ENCODE assay signal across 8 cellular contexts in the genomic region with DNA sequence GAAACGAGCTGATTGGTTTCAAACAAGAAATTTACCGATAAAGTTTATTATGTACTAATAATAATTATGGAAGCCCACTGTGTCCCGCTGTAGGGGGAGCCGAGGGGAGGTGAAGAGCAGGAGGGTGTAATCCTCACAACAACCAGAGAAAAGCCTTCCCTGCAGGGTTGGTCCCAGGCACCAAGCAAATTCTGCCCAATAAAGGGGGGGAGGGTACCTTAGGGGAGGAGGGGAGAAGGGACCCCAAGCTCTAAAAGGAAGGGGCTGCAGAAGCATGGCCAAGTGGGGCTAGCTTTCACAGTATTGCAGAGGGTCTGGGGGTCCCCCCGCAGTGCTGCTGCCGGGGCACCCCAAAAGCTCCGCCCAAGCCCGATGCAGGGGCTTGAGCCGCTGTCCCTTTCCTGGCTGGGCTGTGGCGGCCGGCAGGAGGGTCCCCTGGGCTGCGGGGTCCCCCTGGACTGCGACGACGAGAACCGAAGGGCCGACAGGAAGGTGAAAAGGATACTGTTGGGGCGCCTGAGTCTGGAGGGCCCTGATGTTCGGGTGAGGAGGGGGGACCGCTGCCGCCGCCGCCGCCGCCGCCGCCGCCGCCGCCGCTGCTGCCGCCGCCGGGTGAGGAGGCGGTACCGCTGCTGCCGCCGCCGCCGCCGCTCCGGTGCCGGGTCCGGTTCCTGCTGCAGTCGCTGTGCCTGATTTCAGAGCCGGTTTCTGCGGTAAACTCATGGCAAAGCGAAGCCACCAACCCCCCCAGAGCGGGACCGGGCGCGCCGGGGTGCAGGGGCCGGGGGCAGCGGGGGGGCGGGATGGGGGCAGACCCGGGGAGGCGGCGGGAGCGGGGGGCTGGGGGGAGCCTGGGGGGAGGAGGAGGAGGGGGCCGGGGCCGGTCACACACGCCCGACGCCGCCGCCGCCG. TPM values are rescaled to one million over a fixed set of nuclear protein-coding genes. Genes with fewer than 3 reads are reported as not detected.
DNase-seq lines count a peak whose midpoint lies in the region; ATAC-seq and TF ChIP-seq lines count a peak whose summit lies in the region.

No MANE protein-coding gene starts in this region.

- no peaks in the 10 kb centered on the region for H3F3A ChIP-seq in OCI-LY1 (ENCODE audit: insufficient read depth, low read length)

- TF ChIP-seq CTCF in GM12865 (IDR thresholded peaks at IDR 0.05; ENCODE audit: insufficient read depth, low read depth, low read length, missing control alignments) (no peak), OCI-LY1 (IDR thresholded peaks at IDR 0.05; ENCODE audit: low read length) (no peak), osteocyte (IDR thresholded peaks at IDR 0.05) (no peak)

- H3K9me3 Mint-ChIP-seq in osteocyte (ENCODE audit: unreplicated experiment) = no peaks in the 10 kb centered on the region

- H3K9me2 ChIP-seq in OCI-LY1 (ENCODE audit: low read depth, low read length) = no peaks in the 10 kb centered on the region

- DNase-seq in GM12865 (ENCODE audit: low read depth) (peak; percentile 41), globus pallidus (ENCODE audit: low spot score) (peak; percentile 62), osteocyte (ENCODE audit: extremely low spot score, unreplicated experiment) (no peak), GM19240 (ENCODE audit: insufficient read length, low spot score) (no peak)
- DNase-seq in activated effector memory CD4-positive, alpha-beta T cell treated with anti-CD3 and anti-CD28 coated beads, Interleukin-2, amount 50 U/mL, for 16 hours = peak; percentile 83

- peaks cover 32% of the 10 kb centered on the region for H3K4me1 Mint-ChIP-seq in osteocyte (ENCODE audit: unreplicated experiment)

- peak overlapping the region; percentile 78 for H3K4me3 Mint-ChIP-seq in osteocyte (ENCODE audit: unreplicated experiment)

- H3K27me3 Mint-ChIP-seq in osteocyte (ENCODE audit: unreplicated experiment) = no peaks in the 10 kb centered on the region

- no peaks in the 10 kb centered on the region for H4K20me1 ChIP-seq in OCI-LY1 (ENCODE audit: insufficient read depth, low read length)

- H3K4me3 ChIP-seq in GM12865 (ENCODE audit: low read depth, low read length) (peak overlapping the region; percentile 100), OCI-LY1 (ENCODE audit: low read depth, low read length, poor library complexity, severe bottlenecking) (peak overlapping the region; percentile 96)

- H2AFZ ChIP-seq in OCI-LY1 (ENCODE audit: low read length) = no peak overlapping the region

- H3K27me3 ChIP-seq in OCI-LY1 (ENCODE audit: insufficient read depth, low read length) = no peaks in the 10 kb centered on the region

- peak overlapping the region; percentile 86 for H3K27ac Mint-ChIP-seq in osteocyte (ENCODE audit: unreplicated experiment)

- peaks cover 40% of the 10 kb centered on the region for H3K79me2 ChIP-seq in OCI-LY1 (ENCODE audit: insufficient read depth, low read length)

- peak overlapping the region; percentile 95 for H3K4me2 ChIP-seq in OCI-LY1 (ENCODE audit: low read length)

- H3K4me1 ChIP-seq in OCI-LY1 (ENCODE audit: insufficient read depth, low read length, severe bottlenecking) = peaks cover 34% of the 10 kb centered on the region

- H3K27ac ChIP-seq in OCI-LY1 (ENCODE audit: low read depth, low read length, poor library complexity, severe bottlenecking) = peak overlapping the region; percentile 46

- H3K9me3 ChIP-seq in OCI-LY1 (ENCODE audit: low read length) = no peaks in the 10 kb centered on the region

- peaks cover 1% of the 10 kb centered on the region for H3K36me3 Mint-ChIP-seq in osteocyte (ENCODE audit: unreplicated experiment)

- H3K36me3 ChIP-seq in OCI-LY1 (ENCODE audit: insufficient read depth, low read length) = no peaks in the 10 kb centered on the region

- ATAC-seq in HG02798 (IDR thresholded peaks at IDR 0.05; ENCODE audit: poor library complexity, unreplicated experiment) = peak; percentile 13
- ATAC-seq in GM21619 (IDR thresholded peaks at IDR 0.05; ENCODE audit: unreplicated experiment) = no peak

- peak overlapping the region; percentile 87 for H3K9ac ChIP-seq in OCI-LY1 (ENCODE audit: low read length)

RNA-seq across cellular contexts. Expression of a gene that starts 0.8 kb away (rescaled TPM):
- 81.9 and 83.9 TPM in 2 replicates for total RNA-seq in osteocyte

Comparison
In these comparisons a context has a peak if more than half of its experiments do, and no peak if none do; other contexts are left out.
1. DNase-seq: peak in GM12865 (single experiment), activated effector memory CD4-positive, alpha-beta T cell treated with anti-CD3 and anti-CD28 coated beads, Interleukin-2, amount 50 U/mL, for 16 hours (single experiment) and globus pallidus (single experiment); none in osteocyte (single experiment) and GM19240 (single experiment).